ENCODE assay signal across 8 cellular contexts in genomic region chr6:54267798-54268197, GRCh38. TPM values are rescaled to one million over a fixed set of nuclear protein-coding genes. Genes with fewer than 3 reads are reported as not detected.
A peak's percentile ranks its signal among the peaks of the same experiment; 100 is the strongest.
DNase-seq lines count a peak whose midpoint lies in the region; ATAC-seq and TF ChIP-seq lines count a peak whose summit lies in the region.

No MANE protein-coding gene starts in this region.

- H3K27me3 Mint-ChIP-seq in CD4-positive, alpha-beta T cell, result peaks cover 5% of the 10 kb centered on the region

- intact Hi-C loops in OCI-LY7 (cut with micrococcal nuclease; ENCODE audit: unreplicated experiment), result no loop called here
- intact Hi-C loops in CD4-positive, alpha-beta T cell (cut with DNase I, micrococcal nuclease), result no loop called here

- CTCF ChIA-PET in HEK293T (lab: Yijun Ruan, JAX), result interaction anchor here (0.6 to 2.7 kb wide), 4 partner anchors 12 to 282 kb away, joined by 3 to 20 read pairs (median 4); no protein-coding TSS in a partner anchor
- CTCF ChIA-PET in OCI-LY7 (lab: Charles Lee; ENCODE audit: unreplicated experiment), result no interaction called here
- CTCF ChIA-PET in CD4-positive, alpha-beta T cell (lab: Charles Lee), result no interaction called here

- no TSS peak for BruUV-seq in OCI-LY7 (replicated peaks; lab: Mats Ljungman, UMichigan)

- H3K36me3 Mint-ChIP-seq in CD4-positive, alpha-beta T cell (ENCODE audit: low read depth), result no peaks in the 10 kb centered on the region

- POLR2A ChIA-PET in HEK293T (lab: Yijun Ruan, JAX), result no interaction called here
- POLR2A ChIA-PET in OCI-LY7 (lab: Charles Lee), result no interaction called here
- POLR2A ChIA-PET in CD4-positive, alpha-beta T cell (lab: Charles Lee), result no interaction called here

- no peak overlapping the region for H3K27ac ChIP-seq in OCI-LY7 (ENCODE audit: low read depth, low read length, poor library complexity, severe bottlenecking)
- no peak overlapping the region for H3K27ac ChIP-seq in CD4-positive, alpha-beta T cell (ENCODE audit: low read depth, low read length)

- H3K4me3 ChIP-seq in OCI-LY7 (ENCODE audit: low read depth, low read length, poor library complexity, severe bottlenecking) (no peak overlapping the region), fibroblast of villous mesenchyme (ENCODE audit: low read depth, low read length) (no peak overlapping the region)

- no peaks in the 10 kb centered on the region for H3K27me3 ChIP-seq in CD4-positive, alpha-beta T cell (ENCODE audit: control insufficient read depth, insufficient read depth, low read length)

- H3K36me3 ChIP-seq in OCI-LY7 (ENCODE audit: insufficient read depth, low read length), result no peaks in the 10 kb centered on the region

- no peaks in the 10 kb centered on the region for H3K79me2 ChIP-seq in OCI-LY7 (ENCODE audit: insufficient read depth, low read depth, low read length)

- H3K9me2 ChIP-seq in OCI-LY7 (ENCODE audit: insufficient read depth, low read length), result no peaks in the 10 kb centered on the region

- no peak overlapping the region for H3K4me2 ChIP-seq in OCI-LY7 (ENCODE audit: low read length)

- H3K4me3 Mint-ChIP-seq in CD4-positive, alpha-beta T cell, result no peak overlapping the region

- H3K9me3 ChIP-seq in OCI-LY7 (ENCODE audit: low read length), result no peaks in the 10 kb centered on the region
- H3K9me3 ChIP-seq in CD4-positive, alpha-beta T cell (ENCODE audit: control insufficient read depth, low read length), result no peaks in the 10 kb centered on the region

- peaks cover 4% of the 10 kb centered on the region for H3K9me3 Mint-ChIP-seq in CD4-positive, alpha-beta T cell

- no peaks in the 10 kb centered on the region for H3K4me1 ChIP-seq in OCI-LY7 (ENCODE audit: insufficient read depth, low read length, poor library complexity, severe bottlenecking)

- no peak overlapping the region for H3K27ac Mint-ChIP-seq in CD4-positive, alpha-beta T cell

- ATAC-seq in CD4-positive, alpha-beta T cell (ENCODE audit: poor library complexity), result no peak

- no peaks in the 10 kb centered on the region for H4K20me1 ChIP-seq in OCI-LY7 (ENCODE audit: insufficient read depth, low read length)

- H3K4me1 Mint-ChIP-seq in CD4-positive, alpha-beta T cell (ENCODE audit: low read depth), result no peaks in the 10 kb centered on the region

- DNase-seq in D341Med (ENCODE audit: low spot score) (peak; percentile 51), HEK293T (ENCODE audit: extremely low spot score) (peak; percentile 43), OCI-LY7 (ENCODE audit: low spot score) (peak; percentile 26), fibroblast of villous mesenchyme (ENCODE audit: low read depth) (peak; percentile 57)
- DNase-seq in CD4-positive, alpha-beta T cell, result no peak
- no peak for DNase-seq in stimulated activated naive CD4-positive, alpha-beta T cell (lab: John Stamatoyannopoulos, UW)
- no peak for DNase-seq in activated CD4-positive, alpha-beta T cell treated with anti-CD3 and anti-CD28 coated beads, Interleukin-2, amount 50 U/mL, for 1 hour
- no peak for DNase-seq in activated CD4-positive, alpha-beta T cell treated with anti-CD3 and anti-CD28 coated beads for 48 hours

- TF ChIP-seq CTCF in OCI-LY7 (conservative IDR thresholded peaks at IDR 0.05; ENCODE audit: low read length), result peak; percentile 74
- peak; percentile 70 for TF ChIP-seq CTCF in fibroblast of villous mesenchyme (IDR thresholded peaks at IDR 0.05; ENCODE audit: insufficient read depth, low read depth, low read length)
- no peak for TF ChIP-seq CTCF in CD4-positive, alpha-beta T cell (IDR thresholded peaks at IDR 0.05)

- no peak overlapping the region for H2AFZ ChIP-seq in OCI-LY7 (ENCODE audit: low read length)

TF ChIP-seq in HEK293T, 16 proteins besides CTCF, POLR2A, EP300 and RAD21:
- no peak for TF ChIP-seq FOXM1 (IDR thresholded peaks at IDR 0.05; ENCODE audit: borderline replicate concordance)
- TF ChIP-seq CTBP1 (IDR thresholded peaks at IDR 0.05; ENCODE audit: borderline replicate concordance), result no peak

RNA-seq across cellular contexts. Expression of gene TINAG, which starts 40.4 kb away (rescaled TPM):
- total RNA-seq in OCI-LY7 (2014; rRNA removed; shearing (Covaris generic)), result not detected in 2 replicates
- total RNA-seq in OCI-LY7 (2022), result not detected in 2 replicates
- total RNA-seq in fibroblast of villous mesenchyme, result not detected in 2 replicates
- total RNA-seq in CD4-positive, alpha-beta T cell, result not detected

Comparison
In these comparisons a context has a peak if more than half of its experiments do, and no peak if none do; other contexts are left out.
1. DNase-seq: peak in D341Med (single experiment), HEK293T (single experiment), OCI-LY7 (single experiment) and fibroblast of villous mesenchyme (single experiment); none in CD4-positive, alpha-beta T cell (0 of 10), stimulated activated naive CD4-positive, alpha-beta T cell (0 of 6), activated CD4-positive, alpha-beta T cell treated with anti-CD3 and anti-CD28 coated beads, Interleukin-2, amount 50 U/mL, for 1 hour (single experiment) and activated CD4-positive, alpha-beta T cell treated with anti-CD3 and anti-CD28 coated beads for 48 hours (single experiment).